Comparison of ENCODE assay signal across 8 cellular contexts in the genomic region with DNA sequence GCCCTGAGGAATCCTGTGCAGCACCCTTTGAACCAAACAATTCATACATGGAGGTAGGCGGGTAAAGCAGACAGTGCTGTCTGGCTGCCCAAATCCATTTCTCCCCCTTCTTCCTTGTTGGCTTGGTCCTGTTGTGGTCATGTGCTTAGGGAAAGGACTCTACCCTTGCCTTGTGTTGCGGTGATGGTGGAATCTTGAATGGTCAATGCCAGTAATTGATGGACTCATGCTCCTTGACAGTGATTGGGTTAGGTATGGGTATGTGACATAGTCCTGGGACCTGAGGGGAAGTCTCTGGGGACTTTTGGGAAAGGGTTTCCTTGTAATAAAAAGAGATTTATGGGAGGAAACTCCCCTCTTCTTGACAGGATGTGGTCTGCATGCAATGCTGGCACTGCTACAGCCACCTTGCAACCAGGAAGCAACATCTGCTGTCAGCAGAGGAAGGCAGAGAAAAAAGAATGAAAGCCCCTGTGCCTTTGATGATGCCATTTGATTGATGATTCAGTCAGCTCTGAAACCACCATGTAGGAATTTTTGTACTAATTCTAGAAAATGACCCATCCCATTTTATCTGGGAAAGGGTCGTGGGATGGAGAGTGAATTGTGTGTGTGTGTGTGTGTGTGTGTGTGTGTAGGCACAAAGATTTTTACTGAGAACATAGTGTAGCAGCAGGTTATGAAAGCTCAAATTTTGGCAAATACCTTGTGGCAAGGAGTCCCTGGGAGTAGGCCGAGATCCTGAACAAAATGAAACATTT. TPM values are rescaled to one million over a fixed set of nuclear protein-coding genes. Genes with fewer than 3 reads are reported as not detected.
DNase-seq lines count a peak whose midpoint lies in the region; ATAC-seq and TF ChIP-seq lines count a peak whose summit lies in the region.

No MANE protein-coding gene starts in this region.

- no peaks in the 10 kb centered on the region for H3K79me2 ChIP-seq in DOHH2 (ENCODE audit: control insufficient read depth, low read length)

- 0 out of 2 replicates have a peak, but pooled peaks cover 3% of the 10 kb centered on the region for H3F3A ChIP-seq in DOHH2 (ENCODE audit: control insufficient read depth, insufficient read depth)

- intact Hi-C loops in activated CD4-positive, alpha-beta T cell treated with anti-CD3 and anti-CD28 coated beads for 36 hours (cut with DNase I, micrococcal nuclease): loop anchor here (1.0 to 10.0 kb wide), 7 partner anchors 16 to 918 kb away; a partner anchor contains a TSS

- H3K27ac Mint-ChIP-seq in activated CD4-positive, alpha-beta T cell treated with anti-CD3 and anti-CD28 coated beads for 36 hours: peak overlapping the region; percentile 96

- peaks cover 46% of the 10 kb centered on the region for H3K4me1 ChIP-seq in DOHH2 (ENCODE audit: control insufficient read depth, low read length)
- no peaks in the 10 kb centered on the region for H3K4me1 ChIP-seq in foreskin keratinocyte

- POLR2A ChIA-PET in activated CD4-positive, alpha-beta T cell treated with anti-CD3 and anti-CD28 coated beads for 36 hours (lab: Charles Lee): interaction anchor here (0.6 to 4.6 kb wide), 5 partner anchors 17 to 909 kb away, joined by 3 to 42 read pairs (median 9); a partner anchor contains a TSS

- no peaks in the 10 kb centered on the region for H4K20me1 ChIP-seq in DOHH2 (ENCODE audit: control insufficient read depth, insufficient read depth, low read depth, low read length)

- no peaks in the 10 kb centered on the region for H3K27me3 Mint-ChIP-seq in activated CD4-positive, alpha-beta T cell treated with anti-CD3 and anti-CD28 coated beads for 36 hours

- H3K4me3 ChIP-seq in DOHH2 (ENCODE audit: low read length): peak overlapping the region; percentile 55

- peak overlapping the region; percentile 86 for H3K4me3 Mint-ChIP-seq in activated CD4-positive, alpha-beta T cell treated with anti-CD3 and anti-CD28 coated beads for 36 hours

- H3K27me3 ChIP-seq in DOHH2 (ENCODE audit: control insufficient read depth, low read length) (no peaks in the 10 kb centered on the region), foreskin keratinocyte (no peaks in the 10 kb centered on the region)

- peak; percentile 74 for DNase-seq in activated CD4-positive, alpha-beta T cell treated with anti-CD3 and anti-CD28 coated beads for 36 hours
- DNase-seq in foreskin keratinocyte: peak; percentile 17 to 39
- no peak for DNase-seq in NCI-H748 treated with DMSO at 0.1 percent for 48 hours (lab: John Stamatoyannopoulos, UW)
- DNase-seq in ureter (ENCODE audit: low spot score): no peak
- DNase-seq in pons (ENCODE audit: low spot score): no peak
- DNase-seq in anterior cingulate cortex (lab: John Stamatoyannopoulos, UW): no peak

- ATAC-seq in HG03095 (IDR thresholded peaks at IDR 0.05; ENCODE audit: unreplicated experiment): peak; percentile 26
- peak; percentile 31 for ATAC-seq in activated CD4-positive, alpha-beta T cell treated with anti-CD3 and anti-CD28 coated beads for 36 hours
- peak; percentile 41 for ATAC-seq in foreskin keratinocyte

- peak overlapping the region; percentile 65 for H3K4me2 ChIP-seq in DOHH2 (ENCODE audit: low read length)

- H3K4me1 Mint-ChIP-seq in activated CD4-positive, alpha-beta T cell treated with anti-CD3 and anti-CD28 coated beads for 36 hours: peaks cover 39% of the 10 kb centered on the region

- peaks cover 31% of the 10 kb centered on the region for H3K36me3 Mint-ChIP-seq in activated CD4-positive, alpha-beta T cell treated with anti-CD3 and anti-CD28 coated beads for 36 hours (ENCODE audit: low read depth)

- H3K9me2 ChIP-seq in DOHH2 (replicated peaks; ENCODE audit: control insufficient read depth, low read length): no peaks in the 10 kb centered on the region

- no peaks in the 10 kb centered on the region for H3K9me3 Mint-ChIP-seq in activated CD4-positive, alpha-beta T cell treated with anti-CD3 and anti-CD28 coated beads for 36 hours (ENCODE audit: low read depth)

- H3K27ac ChIP-seq in DOHH2 (ENCODE audit: low read depth, low read length) (peak overlapping the region; percentile 35), foreskin keratinocyte (peak overlapping the region; percentile 55)

- H3K36me3 ChIP-seq in DOHH2 (ENCODE audit: control insufficient read depth, low read length): no peaks in the 10 kb centered on the region

- H3K9me3 ChIP-seq in DOHH2 (ENCODE audit: control insufficient read depth, insufficient read depth, low read length): no peaks in the 10 kb centered on the region

- CTCF ChIA-PET in activated CD4-positive, alpha-beta T cell treated with anti-CD3 and anti-CD28 coated beads for 36 hours (lab: Charles Lee): interaction anchor here (0.6 to 1.6 kb wide), 5 partner anchors 13 to 116 kb away, joined by 3 to 5 read pairs (median 3); a partner anchor contains a TSS

- TF ChIP-seq CTCF in DOHH2 (IDR thresholded peaks at IDR 0.05; ENCODE audit: low read depth, low read length, poor library complexity, severe bottlenecking) (no peak), foreskin keratinocyte (conservative IDR thresholded peaks at IDR 0.05) (no peak)

RNA-seq across cellular contexts. Expression of a gene that starts 30.0 kb away (rescaled TPM):
- 100 to 1,000 TPM; 513 to 554 TPM for total RNA-seq in activated CD4-positive, alpha-beta T cell treated with anti-CD3 and anti-CD28 coated beads for 36 hours
- 107 and 108 TPM in 2 replicates for total RNA-seq in foreskin keratinocyte
- 30.9 and 34.1 TPM in 2 replicates for polyA plus RNA-seq in foreskin keratinocyte
- total RNA-seq in ureter: 331 TPM

Comparison
In these comparisons a context has a peak if more than half of its experiments do, and no peak if none do; other contexts are left out.
1. DNase-seq: peak in activated CD4-positive, alpha-beta T cell treated with anti-CD3 and anti-CD28 coated beads for 36 hours (single experiment) and foreskin keratinocyte (2 of 2); none in NCI-H748 treated with DMSO at 0.1 percent for 48 hours (single experiment), ureter (single experiment), pons (single experiment) and anterior cingulate cortex (0 of 58).
2. Peak in every context shown above with its lines, with median percentiles within 50 percentile points of each other: ATAC-seq.